In the genomic region with DNA sequence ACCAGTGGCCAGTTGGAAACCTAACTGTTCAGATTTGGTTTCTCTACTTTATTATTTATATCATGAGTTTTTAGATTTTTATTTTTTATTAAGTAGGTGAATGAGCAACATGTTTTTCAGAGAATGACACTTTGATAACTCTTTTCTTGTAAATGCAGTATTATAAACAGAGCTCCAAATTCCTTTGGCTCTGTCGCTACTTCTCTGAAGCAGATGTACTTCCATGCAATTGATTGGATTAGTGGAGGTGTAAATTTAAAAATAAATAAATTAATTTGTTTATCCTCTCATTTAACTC, we compare ENCODE assay signal across 19 cellular contexts. TPM values are rescaled to one million over a fixed set of nuclear protein-coding genes. Genes with fewer than 3 reads are reported as not detected.
DNase-seq lines count a peak whose midpoint lies in the region; ATAC-seq and TF ChIP-seq lines count a peak whose summit lies in the region.
"Had no signal": no experiment of that assay in that cellular context is flagged by ENCODE, and none has a peak within 500 bp of the region (broad histone marks: within the 10 kb centered on the region; RNA-seq: fewer than 3 reads in every experiment).

No MANE protein-coding gene starts in this region.

- TF ChIP-seq POLR2A in vagina (IDR thresholded peaks at IDR 0.05): no peak

- no peak overlapping the region for H3K27ac Mint-ChIP-seq in activated naive CD8-positive, alpha-beta T cell treated with anti-CD3 and anti-CD28 coated beads, Interleukin-2, amount 50 U/mL, for 24 hours
- H3K27ac Mint-ChIP-seq: activated naive CD8-positive, alpha-beta T cell treated with anti-CD3 and anti-CD28 coated beads, Interleukin-2, amount 10 ng/mL, durations not matched to agents 7 days and 5 days; CD4-positive, CD25-positive, alpha-beta regulatory T cell; type B pancreatic cell had no signal

- H3K4me1 ChIP-seq in vagina: no peaks in the 10 kb centered on the region
- H3K4me1 ChIP-seq: A549, psoas muscle had no signal

- H3K4me1 Mint-ChIP-seq in activated naive CD8-positive, alpha-beta T cell treated with anti-CD3 and anti-CD28 coated beads, Interleukin-2, amount 50 U/mL, for 24 hours: peaks cover 2% of the 10 kb centered on the region
- H3K4me1 Mint-ChIP-seq: CD4-positive, CD25-positive, alpha-beta regulatory T cell had no signal

- intact Hi-C loops in vagina (cut with DNase I): no loop called here

- H3K4me3 ChIP-seq in vagina: no peak overlapping the region
- H3K4me3 ChIP-seq: A549, dorsolateral prefrontal cortex, psoas muscle, SK-N-MC had no signal

- no peaks in the 10 kb centered on the region for H3K9me3 Mint-ChIP-seq in activated naive CD8-positive, alpha-beta T cell treated with anti-CD3 and anti-CD28 coated beads, Interleukin-2, amount 50 U/mL, for 24 hours
- H3K9me3 Mint-ChIP-seq: CD4-positive, CD25-positive, alpha-beta regulatory T cell; naive thymus-derived CD4-positive, alpha-beta T cell; type B pancreatic cell had no signal

- H3K27me3 ChIP-seq in vagina: no peaks in the 10 kb centered on the region
- H3K27me3 ChIP-seq: dorsolateral prefrontal cortex had no signal

- DNase-seq in NCI-H1105 (lab: John Stamatoyannopoulos, UW): no peak
- DNase-seq in activated naive CD8-positive, alpha-beta T cell treated with anti-CD3 and anti-CD28 coated beads, Interleukin-2, amount 50 U/mL, for 24 hours: no peak
- DNase-seq in vagina (ENCODE audit: extremely low spot score in 2 of 2): no peak
- DNase-seq in HuH-7.5 (ENCODE audit: low spot score): no peak
- DNase-seq: activated naive CD8-positive, alpha-beta T cell treated with anti-CD3 and anti-CD28 coated beads, Interleukin-2, amount 10 ng/mL, durations not matched to agents 7 days and 5 days; psoas muscle; stimulated activated CD4-positive, alpha-beta T cell treated with anti-CD3 and anti-CD28 coated beads, Interleukin-12 subunit alpha, Interleukin-12 subunit beta, amount 100 ng/mL, for 4 hours; stimulated activated naive CD4-positive, alpha-beta T cell treated with Interleukin-2 at 50 U/mL for 16 hours had no signal

- no peak overlapping the region for H3K27ac ChIP-seq in 22Rv1
- peak overlapping the region; percentile 69; the same call in 1 of the 2 replicates for H3K27ac ChIP-seq in VCaP
- H3K27ac ChIP-seq in vagina: no peak overlapping the region
- H3K27ac ChIP-seq: A549, dorsolateral prefrontal cortex, HL-60, psoas muscle, SK-N-MC had no signal

- peak; percentile 38 for TF ChIP-seq CTCF in 22Rv1 (IDR thresholded peaks at IDR 0.05)
- TF ChIP-seq CTCF in VCaP (conservative IDR thresholded peaks at IDR 0.05): peak; percentile 35
- TF ChIP-seq CTCF in vagina (IDR thresholded peaks at IDR 0.05): no peak

- ATAC-seq in GM19025 (IDR thresholded peaks at IDR 0.05; ENCODE audit: low read depth, unreplicated experiment): peak; percentile 10
- peak; percentile 14 for ATAC-seq in HG03135 (IDR thresholded peaks at IDR 0.05; ENCODE audit: unreplicated experiment)
- no peak for ATAC-seq in activated naive CD8-positive, alpha-beta T cell treated with anti-CD3 and anti-CD28 coated beads, Interleukin-2, amount 50 U/mL, for 24 hours

- H3K36me3 Mint-ChIP-seq in activated naive CD8-positive, alpha-beta T cell treated with anti-CD3 and anti-CD28 coated beads, Interleukin-2, amount 50 U/mL, for 24 hours (ENCODE audit: low read depth): no peaks in the 10 kb centered on the region
- H3K36me3 Mint-ChIP-seq: activated naive CD8-positive, alpha-beta T cell treated with anti-CD3 and anti-CD28 coated beads, Interleukin-2, amount 10 ng/mL, durations not matched to agents 7 days and 5 days; CD4-positive, CD25-positive, alpha-beta regulatory T cell; naive thymus-derived CD4-positive, alpha-beta T cell; type B pancreatic cell had no signal

- H3K9me3 ChIP-seq in vagina: no peaks in the 10 kb centered on the region
- H3K9me3 ChIP-seq: A549, psoas muscle had no signal

- H3K27me3 Mint-ChIP-seq in activated naive CD8-positive, alpha-beta T cell treated with anti-CD3 and anti-CD28 coated beads, Interleukin-2, amount 50 U/mL, for 24 hours: peaks cover 7% of the 10 kb centered on the region

- no peaks in the 10 kb centered on the region for H3K36me3 ChIP-seq in vagina

- H3K4me3 Mint-ChIP-seq in activated naive CD8-positive, alpha-beta T cell treated with anti-CD3 and anti-CD28 coated beads, Interleukin-2, amount 50 U/mL, for 24 hours: no peak overlapping the region
- H3K4me3 Mint-ChIP-seq: activated naive CD8-positive, alpha-beta T cell treated with anti-CD3 and anti-CD28 coated beads, Interleukin-2, amount 10 ng/mL, durations not matched to agents 7 days and 5 days; CD4-positive, CD25-positive, alpha-beta regulatory T cell; naive thymus-derived CD4-positive, alpha-beta T cell; type B pancreatic cell had no signal

RNA-seq across cellular contexts. Expression of a gene that starts 34.3 kb away (rescaled TPM):
- total RNA-seq in vagina: 25.5 TPM

Comparison
In these comparisons a context has a peak if more than half of its experiments do, and no peak if none do; other contexts are left out.
1. CTCF ChIP-seq: peak in 22Rv1 (single experiment) and VCaP (single experiment); none in vagina (0 of 3).